Comparison of ENCODE assay signal across 7 cellular contexts in the genomic region with DNA sequence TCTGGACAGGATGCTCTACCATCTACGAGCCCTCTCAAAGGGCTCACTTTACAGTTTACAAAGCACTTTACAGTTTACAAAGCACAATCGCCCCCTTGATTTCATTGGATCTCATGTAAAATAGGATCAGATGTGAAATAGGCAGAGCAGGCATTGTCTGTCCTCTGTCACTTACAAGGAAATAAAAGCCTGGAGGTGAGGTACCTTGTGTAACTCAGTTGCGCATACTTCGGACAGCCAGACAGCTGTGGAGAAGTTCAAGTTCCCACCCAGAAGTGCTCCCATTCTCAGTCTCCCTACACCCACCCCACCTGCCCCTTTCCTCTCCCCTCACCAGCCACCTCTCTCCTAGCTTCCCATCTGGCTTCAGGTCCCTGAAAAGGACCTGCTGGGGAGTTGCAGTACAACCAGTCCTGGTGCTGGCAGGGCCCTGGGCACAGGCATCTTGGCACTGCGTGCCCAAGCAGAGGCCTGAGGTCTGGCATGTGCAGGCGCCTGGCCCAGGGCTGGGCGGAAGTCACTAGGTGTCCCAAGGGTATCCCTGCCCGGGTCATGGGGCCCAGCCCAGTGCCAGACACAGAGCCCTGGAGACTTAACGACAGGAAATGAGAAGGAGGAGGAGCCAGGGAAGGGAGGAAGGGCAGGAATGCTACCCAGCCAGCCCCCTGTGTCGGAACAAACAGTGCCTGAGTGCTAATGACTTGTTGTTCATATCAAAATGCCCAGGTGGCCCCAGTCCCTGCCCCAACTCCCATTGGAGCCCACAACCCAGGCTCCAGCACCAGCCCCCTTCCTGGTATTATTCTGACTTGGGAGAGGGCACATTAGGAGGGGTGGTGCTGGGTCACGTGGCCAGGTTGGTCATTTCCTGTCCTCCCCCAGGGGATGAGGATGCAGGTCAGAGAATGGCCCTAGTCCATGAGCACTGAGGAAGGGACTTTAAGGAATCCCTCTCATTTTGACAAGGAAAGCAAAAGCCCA. TPM values are rescaled to one million over a fixed set of nuclear protein-coding genes. Genes with fewer than 3 reads are reported as not detected.
DNase-seq lines count a peak whose midpoint lies in the region; ATAC-seq and TF ChIP-seq lines count a peak whose summit lies in the region.

No MANE protein-coding gene starts in this region.

- no peaks in the 10 kb centered on the region for H3K9me3 ChIP-seq in Karpas-422 (ENCODE audit: low read length)
- H3K9me3 ChIP-seq in lower lobe of right lung: no peaks in the 10 kb centered on the region

- no peaks in the 10 kb centered on the region for H4K20me1 ChIP-seq in Karpas-422 (ENCODE audit: insufficient read depth, low read depth, low read length)

- intact Hi-C loops in lower lobe of right lung (cut with DNase I): no loop called here

- peak overlapping the region; percentile 29; the same call in 1 of the 2 replicates for H2AFZ ChIP-seq in Karpas-422 (ENCODE audit: low read length)

- peaks cover 30% of the 10 kb centered on the region for H3K4me1 ChIP-seq in Karpas-422 (ENCODE audit: low read length)
- H3K4me1 ChIP-seq in lower lobe of right lung: peaks cover 64% of the 10 kb centered on the region
- no peaks in the 10 kb centered on the region for H3K4me1 ChIP-seq in urinary bladder (ENCODE audit: insufficient read depth)

- WGBS in urinary bladder: 66% methylated on average over 11 of the region's 11 CpGs

- peak overlapping the region; percentile 30 for H3K9ac ChIP-seq in Karpas-422 (ENCODE audit: low read length)

- DNase-seq in Karpas-422 (peak; percentile 87), caudate nucleus (lab: John Stamatoyannopoulos, UW) (peak in 20 of 61 donors; percentile 10 to 58 (median 34)), lower lobe of right lung (peak; percentile 90), KBM-7 (no peak)
- DNase-seq in stimulated activated CD4-positive, alpha-beta T cell treated with anti-CD3 and anti-CD28 coated beads, Interleukin-1b, Interleukin-23, amount 100 ng/mL, for 48 hours: no peak
- no peak for DNase-seq in activated naive CD4-positive, alpha-beta T cell treated with anti-CD3 and anti-CD28 coated beads, Interleukin-2, amount 50 U/mL, for 16 hours

- H3K36me3 ChIP-seq in Karpas-422 (ENCODE audit: insufficient read depth, low read length): no peaks in the 10 kb centered on the region
- H3K36me3 ChIP-seq in lower lobe of right lung: peaks cover 31% of the 10 kb centered on the region
- no peaks in the 10 kb centered on the region for H3K36me3 ChIP-seq in urinary bladder (ENCODE audit: insufficient read depth)

- H3K27me3 ChIP-seq in Karpas-422 (ENCODE audit: low read length) (no peaks in the 10 kb centered on the region), lower lobe of right lung (ENCODE audit: low read depth) (no peaks in the 10 kb centered on the region)

- peak overlapping the region; percentile 53 for H3K4me2 ChIP-seq in Karpas-422 (ENCODE audit: low read depth, low read length, poor library complexity, severe bottlenecking)

- H3K27ac ChIP-seq in Karpas-422 (ENCODE audit: low read length) (no peak overlapping the region), caudate nucleus (ENCODE audit: low read depth, low read length) (peak overlapping the region; percentile 55), lower lobe of right lung (peak overlapping the region; percentile 84), urinary bladder (ENCODE audit: low read depth) (peak overlapping the region; percentile 70)

- no peaks in the 10 kb centered on the region for H3K9me2 ChIP-seq in Karpas-422 (replicated peaks; ENCODE audit: insufficient read depth, low read length)

- peak overlapping the region; percentile 2; the same call in 1 of the 2 replicates for H3K4me3 ChIP-seq in Karpas-422 (ENCODE audit: low read length)
- peak overlapping the region; percentile 7 for H3K4me3 ChIP-seq in lower lobe of right lung
- H3K4me3 ChIP-seq in urinary bladder (ENCODE audit: low read depth, low read length): no peak overlapping the region

- peak; percentile 74 to 84 for ATAC-seq in lower lobe of right lung

- in situ Hi-C loops in KBM-7 (cut with MboI; ENCODE audit: low pct_unique_long_range_greater_than_20kb, low sequenced_read_pairs): no loop called here

- TF ChIP-seq CTCF in lower lobe of right lung (IDR thresholded peaks at IDR 0.05): no peak

- H3K79me2 ChIP-seq in Karpas-422 (ENCODE audit: low read length): no peaks in the 10 kb centered on the region

RNA-seq across cellular contexts. Expression of a gene that starts 5.4 kb away (rescaled TPM):
- 4.4 and 11.9 TPM in 2 replicates for total RNA-seq in Karpas-422 (2014; rRNA removed; shearing (Covaris generic); ENCODE audit: low replicate concordance)
- total RNA-seq in lower lobe of right lung (44.5 TPM), urinary bladder (17.2 TPM)
- polyA plus RNA-seq in urinary bladder: 38.7 TPM

RNA-seq across cellular contexts. Expression of a gene that starts 19.7 kb away (rescaled TPM):
- total RNA-seq in Karpas-422 (2014; rRNA removed; shearing (Covaris generic); ENCODE audit: low replicate concordance): 21.5 and 21.9 TPM in 2 replicates
- total RNA-seq in lower lobe of right lung: 39.9 TPM
- 8.6 TPM for total RNA-seq in urinary bladder
- 31.1 TPM for polyA plus RNA-seq in urinary bladder

RNA-seq across cellular contexts. Expression of a gene that starts 28.0 kb away (rescaled TPM):
- total RNA-seq in Karpas-422 (2014; rRNA removed; shearing (Covaris generic); ENCODE audit: low replicate concordance): 1.2 and 10.7 TPM in 2 replicates
- not detected for total RNA-seq in lower lobe of right lung
- not detected for total RNA-seq in urinary bladder
- 1.4 TPM for polyA plus RNA-seq in urinary bladder

RNA-seq across cellular contexts. Expression of a gene that starts 47.5 kb away (rescaled TPM):
- total RNA-seq in Karpas-422 (2014; rRNA removed; shearing (Covaris generic); ENCODE audit: low replicate concordance): 38.2 and 47.2 TPM in 2 replicates
- total RNA-seq in lower lobe of right lung (20.2 TPM), urinary bladder (29.4 TPM)
- 15.5 TPM for polyA plus RNA-seq in urinary bladder

Comparison
In these comparisons a context has a peak if more than half of its experiments do, and no peak if none do; other contexts are left out.
1. DNase-seq: peak in Karpas-422 (single experiment) and lower lobe of right lung (single experiment); none in stimulated activated CD4-positive, alpha-beta T cell treated with anti-CD3 and anti-CD28 coated beads, Interleukin-1b, Interleukin-23, amount 100 ng/mL, for 48 hours (single experiment), KBM-7 (single experiment) and activated naive CD4-positive, alpha-beta T cell treated with anti-CD3 and anti-CD28 coated beads, Interleukin-2, amount 50 U/mL, for 16 hours (single experiment).